In the genomic region with DNA sequence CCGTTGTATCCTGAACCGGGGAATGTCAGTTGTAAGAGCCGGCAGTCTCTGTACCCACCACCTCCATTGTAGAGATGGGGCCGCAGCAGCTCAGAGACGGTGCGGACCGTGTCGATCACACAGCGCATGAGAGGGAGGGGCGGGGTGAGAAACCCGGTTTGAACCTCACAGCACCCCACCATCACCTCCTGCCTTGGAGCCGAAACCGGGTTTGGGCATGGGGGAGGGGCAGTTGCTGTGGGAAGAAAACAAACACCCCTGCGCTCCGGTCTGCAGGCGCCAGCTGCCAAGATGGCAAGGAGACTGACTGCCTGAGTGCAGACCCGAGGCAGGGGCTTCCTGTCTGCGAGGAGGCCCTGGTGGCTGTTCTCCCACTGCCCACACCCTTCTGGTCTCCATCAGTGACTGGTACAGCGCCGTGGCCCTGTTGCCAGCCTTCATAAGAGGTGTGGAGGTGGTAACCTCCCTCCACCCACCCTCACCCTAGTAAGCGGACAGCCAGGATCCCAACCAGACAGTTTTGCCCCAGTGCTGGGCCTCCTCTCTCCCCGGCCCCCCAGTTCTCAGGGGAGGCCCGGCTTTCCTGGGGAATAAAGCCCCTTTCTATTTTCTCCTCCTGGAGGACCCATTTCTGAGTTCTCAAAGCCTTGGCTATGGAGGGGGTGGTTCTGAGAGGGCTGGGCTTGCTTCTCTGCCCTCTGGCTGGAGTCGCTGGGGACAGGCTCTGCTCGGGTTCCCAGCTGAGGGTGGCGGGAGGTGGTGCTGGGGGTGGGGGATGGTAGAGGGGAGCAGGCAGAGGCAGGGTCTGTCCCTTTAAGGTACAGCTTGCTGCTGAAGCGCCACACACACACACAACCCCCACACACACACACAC, we compare ENCODE assay signal across 8 cellular contexts.
A peak's percentile ranks its signal among the peaks of the same experiment; 100 is the strongest.
DNase-seq lines count a peak whose midpoint lies in the region; ATAC-seq and TF ChIP-seq lines count a peak whose summit lies in the region.

No MANE protein-coding gene starts in this region.

- H3K27me3 ChIP-seq in upper lobe of right lung = peaks cover 6% of the 10 kb centered on the region

- H3K4me1 Mint-ChIP-seq in activated naive CD4-positive, alpha-beta T cell treated with anti-CD3 and anti-CD28 coated beads, Interleukin-2, amount 10 ng/mL, durations not matched to agents 7 days and 5 days = peaks cover 62% of the 10 kb centered on the region
- H3K4me1 Mint-ChIP-seq in memory B cell = peaks cover 17% of the 10 kb centered on the region
- peaks cover 23% of the 10 kb centered on the region for H3K4me1 Mint-ChIP-seq in activated T-helper 2 cell treated with anti-CD3 and anti-CD28 coated beads, Interferon-gamma antibody, Interleukin-2, Interleukin-4, amounts not matched to agents 10 μg/mL and 5 μg/mL and 100 μg/mL, durations not matched to agents 14 hours and 24 hours and 36 hours (ENCODE audit: low read depth)

- H3K4me1 ChIP-seq in upper lobe of right lung = peaks cover 9% of the 10 kb centered on the region

- no peaks in the 10 kb centered on the region for H3K9me3 ChIP-seq in upper lobe of right lung

- ATAC-seq in memory B cell (ENCODE audit: low read depth) = peak; percentile 51
- peak; percentile 21 for ATAC-seq in upper lobe of right lung

- no peaks in the 10 kb centered on the region for H3K36me3 Mint-ChIP-seq in activated naive CD4-positive, alpha-beta T cell treated with anti-CD3 and anti-CD28 coated beads, Interleukin-2, amount 10 ng/mL, durations not matched to agents 7 days and 5 days
- no peaks in the 10 kb centered on the region for H3K36me3 Mint-ChIP-seq in memory B cell
- H3K36me3 Mint-ChIP-seq in activated T-helper 2 cell treated with anti-CD3 and anti-CD28 coated beads, Interferon-gamma antibody, Interleukin-2, Interleukin-4, amounts not matched to agents 10 μg/mL and 5 μg/mL and 100 μg/mL, durations not matched to agents 14 hours and 24 hours and 36 hours (ENCODE audit: low read depth) = no peaks in the 10 kb centered on the region

- H3K36me3 ChIP-seq in upper lobe of right lung = no peaks in the 10 kb centered on the region

- CTCF ChIA-PET in activated naive CD4-positive, alpha-beta T cell treated with anti-CD3 and anti-CD28 coated beads, Interleukin-2, amount 10 ng/mL, durations not matched to agents 7 days and 5 days (lab: Charles Lee) = no interaction called here

- H3K9me3 Mint-ChIP-seq in activated naive CD4-positive, alpha-beta T cell treated with anti-CD3 and anti-CD28 coated beads, Interleukin-2, amount 10 ng/mL, durations not matched to agents 7 days and 5 days = no peaks in the 10 kb centered on the region
- no peaks in the 10 kb centered on the region for H3K9me3 Mint-ChIP-seq in memory B cell
- H3K9me3 Mint-ChIP-seq in activated T-helper 2 cell treated with anti-CD3 and anti-CD28 coated beads, Interferon-gamma antibody, Interleukin-2, Interleukin-4, amounts not matched to agents 10 μg/mL and 5 μg/mL and 100 μg/mL, durations not matched to agents 14 hours and 24 hours and 36 hours = no peaks in the 10 kb centered on the region

- no peak for TF ChIP-seq CTCF in upper lobe of right lung (IDR thresholded peaks at IDR 0.05)

- intact Hi-C loops in upper lobe of right lung (cut with DNase I) = no loop called here
- intact Hi-C loops in activated T-helper 2 cell treated with anti-CD3 and anti-CD28 coated beads, Interferon-gamma antibody, Interleukin-2, Interleukin-4, amounts not matched to agents 10 μg/mL and 5 μg/mL and 100 μg/mL, durations not matched to agents 14 hours and 24 hours and 36 hours (cut with micrococcal nuclease) = no loop called here

- peak overlapping the region; percentile 25 for H3K4me3 ChIP-seq in upper lobe of right lung

- H3K4me3 Mint-ChIP-seq in activated naive CD4-positive, alpha-beta T cell treated with anti-CD3 and anti-CD28 coated beads, Interleukin-2, amount 10 ng/mL, durations not matched to agents 7 days and 5 days = peak overlapping the region; percentile 43
- H3K4me3 Mint-ChIP-seq in memory B cell = peak overlapping the region; percentile 19
- H3K4me3 Mint-ChIP-seq in activated T-helper 2 cell treated with anti-CD3 and anti-CD28 coated beads, Interferon-gamma antibody, Interleukin-2, Interleukin-4, amounts not matched to agents 10 μg/mL and 5 μg/mL and 100 μg/mL, durations not matched to agents 14 hours and 24 hours and 36 hours (ENCODE audit: low read depth) = no peak overlapping the region

- H3K27ac Mint-ChIP-seq in activated naive CD4-positive, alpha-beta T cell treated with anti-CD3 and anti-CD28 coated beads, Interleukin-2, amount 10 ng/mL, durations not matched to agents 7 days and 5 days = peak overlapping the region; percentile 77
- H3K27ac Mint-ChIP-seq in memory B cell = no peak overlapping the region
- H3K27ac Mint-ChIP-seq in activated T-helper 2 cell treated with anti-CD3 and anti-CD28 coated beads, Interferon-gamma antibody, Interleukin-2, Interleukin-4, amounts not matched to agents 10 μg/mL and 5 μg/mL and 100 μg/mL, durations not matched to agents 14 hours and 24 hours and 36 hours = no peak overlapping the region

- peak; percentile 77 for DNase-seq in activated effector memory CD4-positive, alpha-beta T cell treated with anti-CD3 and anti-CD28 coated beads, Interleukin-2, amount 50 U/mL, for 16 hours
- DNase-seq in activated effector memory CD4-positive, alpha-beta T cell treated with Interleukin-2 at 50 U/mL for 16 hours = no peak
- DNase-seq in activated naive CD4-positive, alpha-beta T cell treated with anti-CD3 and anti-CD28 coated beads, Interleukin-2, amount 10 ng/mL, durations not matched to agents 7 days and 5 days = peak; percentile 77
- DNase-seq in memory B cell (ENCODE audit: low spot score in 2 of 2) = no peak
- no peak for DNase-seq in upper lobe of right lung
- no peak for DNase-seq in HuH-7 (ENCODE audit: low spot score)
- no peak for DNase-seq in COLO829 (ENCODE audit: low spot score)
- no peak for DNase-seq in activated T-helper 2 cell treated with anti-CD3 and anti-CD28 coated beads, Interferon-gamma antibody, Interleukin-2, Interleukin-4, amounts not matched to agents 10 μg/mL and 5 μg/mL and 100 μg/mL, durations not matched to agents 14 hours and 24 hours and 36 hours (ENCODE audit: low spot score)

- peaks cover 59% of the 10 kb centered on the region for H3K27me3 Mint-ChIP-seq in activated naive CD4-positive, alpha-beta T cell treated with anti-CD3 and anti-CD28 coated beads, Interleukin-2, amount 10 ng/mL, durations not matched to agents 7 days and 5 days
- peaks cover 19% of the 10 kb centered on the region for H3K27me3 Mint-ChIP-seq in memory B cell
- H3K27me3 Mint-ChIP-seq in activated T-helper 2 cell treated with anti-CD3 and anti-CD28 coated beads, Interferon-gamma antibody, Interleukin-2, Interleukin-4, amounts not matched to agents 10 μg/mL and 5 μg/mL and 100 μg/mL, durations not matched to agents 14 hours and 24 hours and 36 hours (ENCODE audit: low read depth) = peaks cover 29% of the 10 kb centered on the region

- H3K27ac ChIP-seq in upper lobe of right lung = no peak overlapping the region

Comparison
In these comparisons a context has a peak if more than half of its experiments do, and no peak if none do; other contexts are left out.
1. DNase-seq: peak in activated effector memory CD4-positive, alpha-beta T cell treated with anti-CD3 and anti-CD28 coated beads, Interleukin-2, amount 50 U/mL, for 16 hours (single experiment) and activated naive CD4-positive, alpha-beta T cell treated with anti-CD3 and anti-CD28 coated beads, Interleukin-2, amount 10 ng/mL, durations not matched to agents 7 days and 5 days (single experiment); none in activated effector memory CD4-positive, alpha-beta T cell treated with Interleukin-2 at 50 U/mL for 16 hours (single experiment), memory B cell (0 of 2), upper lobe of right lung (single experiment), HuH-7 (single experiment), COLO829 (single experiment) and activated T-helper 2 cell treated with anti-CD3 and anti-CD28 coated beads, Interferon-gamma antibody, Interleukin-2, Interleukin-4, amounts not matched to agents 10 μg/mL and 5 μg/mL and 100 μg/mL, durations not matched to agents 14 hours and 24 hours and 36 hours (single experiment).